26 cellular contexts compared by ENCODE assay signal in genomic region chr5:86689103-86689729, GRCh38.
"Had no signal": no experiment of that assay in that cellular context is flagged by ENCODE, and none has a peak within 500 bp of the region (broad histone marks: within the 10 kb centered on the region; RNA-seq: fewer than 3 reads in every experiment).

No MANE protein-coding gene starts in this region.

- H3K9me3 Mint-ChIP-seq: activated naive CD8-positive, alpha-beta T cell treated with anti-CD3 and anti-CD28 coated beads for 36 hours; activated T-cell treated with anti-CD3 and anti-CD28 coated beads, Interleukin-2, amount 50 U/mL, for 4 hours; activated T-helper 2 cell treated with anti-CD3 and anti-CD28 coated beads, Interferon-gamma antibody, Interleukin-2, Interleukin-4, amounts not matched to agents 10 μg/mL and 5 μg/mL and 100 μg/mL, durations not matched to agents 14 hours and 24 hours and 36 hours; central memory CD8-positive, alpha-beta T cell; memory B cell; stimulated activated naive B cell treated with anti-CD40 and anti-IgM and Interleukin-4, amounts not matched to agents 10 μg/mL and 1 μg/mL and 100 μg/mL, for 72 hours; WTC11 had no signal

- ATAC-seq: activated T-cell treated with anti-CD3 and anti-CD28 coated beads, Interleukin-2, amount 50 U/mL, for 4 hours; gastroesophageal sphincter; heart right ventricle; left cardiac atrium; mucosa of descending colon; sciatic nerve; stimulated activated naive B cell treated with anti-CD40 and anti-IgM and Interleukin-4, amounts not matched to agents 10 μg/mL and 1 μg/mL and 100 μg/mL, for 72 hours; WTC11 had no signal

- H3K36me3 Mint-ChIP-seq: activated naive CD8-positive, alpha-beta T cell treated with anti-CD3 and anti-CD28 coated beads for 36 hours; memory B cell; stimulated activated naive B cell treated with anti-CD40 and anti-IgM and Interleukin-4, amounts not matched to agents 10 μg/mL and 1 μg/mL and 100 μg/mL, for 72 hours; WTC11 had no signal

- H3K27ac ChIP-seq: breast epithelium, colonic mucosa, dorsolateral prefrontal cortex, esophagus squamous epithelium, gastroesophageal sphincter, heart right ventricle, transverse colon had no signal

- H3K4me3 Mint-ChIP-seq: activated naive CD8-positive, alpha-beta T cell treated with anti-CD3 and anti-CD28 coated beads for 36 hours; activated T-cell treated with anti-CD3 and anti-CD28 coated beads, Interleukin-2, amount 50 U/mL, for 4 hours; central memory CD8-positive, alpha-beta T cell; memory B cell; neural crest cell; stimulated activated naive B cell treated with anti-CD40 and anti-IgM and Interleukin-4, amounts not matched to agents 10 μg/mL and 1 μg/mL and 100 μg/mL, for 72 hours; WTC11 had no signal

- H3K27me3 ChIP-seq: breast epithelium, colonic mucosa, dorsolateral prefrontal cortex, esophagus squamous epithelium, gastroesophageal sphincter, heart right ventricle, transverse colon had no signal

- H3K36me3 ChIP-seq: breast epithelium, colonic mucosa, esophagus squamous epithelium, gastroesophageal sphincter, heart right ventricle, transverse colon had no signal

- H3K4me1 ChIP-seq: breast epithelium, colonic mucosa, esophagus squamous epithelium, gastroesophageal sphincter, heart right ventricle, transverse colon had no signal

- DNase-seq: activated CD4-positive, alpha-beta T cell treated with anti-CD3 and anti-CD28 coated beads, Interleukin-2, amount 50 U/mL, for 4 hours; activated CD8-positive, alpha-beta memory T cell treated with anti-CD3 and anti-CD28 coated beads, Interleukin-2, amount 50 U/mL, for 48 hours; activated naive CD4-positive, alpha-beta T cell; activated naive CD8-positive, alpha-beta T cell treated with anti-CD3 and anti-CD28 coated beads for 36 hours; activated T-cell treated with anti-CD3 and anti-CD28 coated beads, Interleukin-2, amount 50 U/mL, for 4 hours; colonic mucosa; dorsolateral prefrontal cortex; esophagus squamous epithelium; heart right ventricle; islet precursor cell; left cardiac atrium; mucosa of descending colon; small intestine; stimulated activated CD4-positive, alpha-beta T cell treated with anti-CD3 and anti-CD28 coated beads, Interleukin-15, amount 100 ng/mL, for 24 hours; stimulated activated naive B cell treated with anti-CD40 and anti-IgM and Interleukin-4, amounts not matched to agents 10 μg/mL and 1 μg/mL and 100 μg/mL, for 72 hours; T-helper 9 cell; transverse colon had no signal

- H3K27ac Mint-ChIP-seq: activated naive CD8-positive, alpha-beta T cell treated with anti-CD3 and anti-CD28 coated beads for 36 hours; activated T-helper 2 cell treated with anti-CD3 and anti-CD28 coated beads, Interferon-gamma antibody, Interleukin-2, Interleukin-4, amounts not matched to agents 10 μg/mL and 5 μg/mL and 100 μg/mL, durations not matched to agents 14 hours and 24 hours and 36 hours; memory B cell; stimulated activated naive B cell treated with anti-CD40 and anti-IgM and Interleukin-4, amounts not matched to agents 10 μg/mL and 1 μg/mL and 100 μg/mL, for 72 hours; WTC11 had no signal

- FAIRE-seq: small intestine, urothelium cell line had no signal

- H3K9me3 ChIP-seq: breast epithelium, colonic mucosa, esophagus squamous epithelium, gastroesophageal sphincter, mucosa of descending colon, transverse colon had no signal

- H3K27me3 Mint-ChIP-seq: activated naive CD8-positive, alpha-beta T cell treated with anti-CD3 and anti-CD28 coated beads for 36 hours; central memory CD8-positive, alpha-beta T cell; memory B cell; stimulated activated naive B cell treated with anti-CD40 and anti-IgM and Interleukin-4, amounts not matched to agents 10 μg/mL and 1 μg/mL and 100 μg/mL, for 72 hours had no signal

- H3K4me3 ChIP-seq: breast epithelium, colonic mucosa, dorsolateral prefrontal cortex, esophagus squamous epithelium, gastroesophageal sphincter, heart right ventricle, mucosa of descending colon, transverse colon had no signal

- H3K4me1 Mint-ChIP-seq: activated naive CD8-positive, alpha-beta T cell treated with anti-CD3 and anti-CD28 coated beads for 36 hours; central memory CD8-positive, alpha-beta T cell; memory B cell; neural crest cell; stimulated activated naive B cell treated with anti-CD40 and anti-IgM and Interleukin-4, amounts not matched to agents 10 μg/mL and 1 μg/mL and 100 μg/mL, for 72 hours; WTC11 had no signal
